15 cellular contexts compared by ENCODE assay signal in the genomic region with DNA sequence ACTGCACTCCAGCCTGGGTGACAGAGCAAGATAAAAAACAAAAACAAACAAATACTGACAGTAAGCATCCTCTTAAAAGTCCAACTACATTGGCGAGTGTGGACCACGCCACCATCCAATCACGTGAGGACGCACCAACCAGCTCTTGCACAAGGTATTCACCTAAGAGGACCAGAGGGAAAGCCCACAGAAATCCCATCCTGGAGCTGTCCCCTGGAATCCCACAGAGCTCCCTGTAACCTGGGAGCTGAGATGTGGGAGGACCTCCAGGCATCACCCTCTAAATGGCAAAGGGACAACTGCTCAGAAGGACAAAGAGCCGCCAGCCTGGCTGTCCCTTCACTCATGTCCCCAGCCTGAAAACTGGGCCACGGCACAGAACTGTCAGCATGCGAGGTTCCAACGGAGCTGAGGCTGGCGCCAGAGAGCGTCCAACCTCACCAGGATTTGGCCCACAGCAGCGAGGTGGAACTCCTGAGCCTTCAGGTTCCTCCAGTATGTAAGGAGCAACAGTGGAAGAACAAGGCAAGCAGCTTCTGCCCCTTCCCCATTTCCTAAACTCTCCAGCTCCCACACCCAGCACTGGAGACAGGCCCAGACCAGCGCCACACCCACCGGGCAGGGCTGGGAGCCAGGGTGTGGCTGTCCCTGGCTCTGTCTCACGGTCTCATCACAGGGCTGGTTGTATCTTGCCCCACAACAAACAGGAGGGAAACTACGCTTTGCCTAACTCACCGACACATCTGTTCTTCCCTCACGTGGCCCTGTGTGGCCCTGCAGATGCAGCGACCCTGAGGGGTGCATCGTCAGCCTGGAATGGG. TPM values are rescaled to one million over a fixed set of nuclear protein-coding genes. Genes with fewer than 3 reads are reported as not detected.
DNase-seq lines count a peak whose midpoint lies in the region; ATAC-seq, FAIRE-seq and TF ChIP-seq lines count a peak whose summit lies in the region.
"Had no signal": no experiment of that assay in that cellular context is flagged by ENCODE, and none has a peak within 500 bp of the region (broad histone marks: within the 10 kb centered on the region; RNA-seq: fewer than 3 reads in every experiment).

No MANE protein-coding gene starts in this region.

- POLR2A ChIA-PET in endothelial cell of umbilical vein (lab: Charles Lee), result no interaction called here

- ATAC-seq in mucosa of descending colon, result peak; percentile 64
- ATAC-seq: activated CD8-positive, alpha-beta T cell treated with anti-CD3 and anti-CD28 coated beads for 36 hours; GM23338; stimulated activated naive B cell treated with anti-CD40 and anti-IgM and Interleukin-4, amounts not matched to agents 10 μg/mL and 1 μg/mL and 100 μg/mL, for 72 hours had no signal

- no peak overlapping the region for H3K9ac ChIP-seq in endothelial cell of umbilical vein (replicated peaks; ENCODE audit: extremely low read depth, insufficient read depth, low read length)
- H3K9ac ChIP-seq: SK-N-SH had no signal

- CTCF ChIA-PET in endothelial cell of umbilical vein (lab: Charles Lee), result interaction anchor here (1.0 to 1.4 kb wide), 5 partner anchors 10 to 327 kb away, joined by 3 to 6 read pairs (median 5); a partner anchor contains a TSS

- no peak overlapping the region for H2AFZ ChIP-seq in endothelial cell of umbilical vein (ENCODE audit: low read depth, low read length)
- H2AFZ ChIP-seq: GM23338 had no signal

- H4K20me1 ChIP-seq in endothelial cell of umbilical vein (replicated peaks; ENCODE audit: control insufficient read depth, extremely low read depth, insufficient read depth, low read length), result no peaks in the 10 kb centered on the region

- H3K9me3 ChIP-seq in endothelial cell of umbilical vein (replicated peaks; ENCODE audit: control insufficient read depth, insufficient read depth, low read length) (no peaks in the 10 kb centered on the region), mucosa of descending colon (no peaks in the 10 kb centered on the region)
- H3K9me3 ChIP-seq: SK-N-SH had no signal

- H3K4me1 ChIP-seq in endothelial cell of umbilical vein (ENCODE audit: control insufficient read depth, extremely low read depth, insufficient read depth, low read length) (peaks cover 8% of the 10 kb centered on the region), mucosa of descending colon (ENCODE audit: low read depth) (no peaks in the 10 kb centered on the region)

- H3K27me3 ChIP-seq in endothelial cell of umbilical vein (ENCODE audit: control insufficient read depth in 2 of 2, insufficient read depth in 2 of 2, low read length in 2 of 2), result no peaks in the 10 kb centered on the region

- no peak for TF ChIP-seq POLR2A in endothelial cell of umbilical vein (IDR thresholded peaks at IDR 0.05; ENCODE audit: low read depth, low read length)

- H3K27ac ChIP-seq in endothelial cell of umbilical vein (ENCODE audit: insufficient read depth, low read depth, low read length), result peak overlapping the region; percentile 85

- H3K4me2 ChIP-seq in endothelial cell of umbilical vein (ENCODE audit: insufficient read depth, low read length), result no peak overlapping the region
- H3K4me2 ChIP-seq: GM23338, SK-N-SH had no signal

- intact Hi-C loops in endothelial cell of umbilical vein (cut with micrococcal nuclease), result no loop called here
- intact Hi-C loops in mucosa of descending colon (cut with DNase I, micrococcal nuclease), result no loop called here

- dilution Hi-C loops in endothelial cell of umbilical vein (cut with MboI; ENCODE audit: extremely low pct_ligation_motif_present, low sequenced_read_pairs), result no loop called here

- peaks cover 48% of the 10 kb centered on the region for H3K79me2 ChIP-seq in endothelial cell of umbilical vein (ENCODE audit: control insufficient read depth, insufficient read depth, low read length)

- H3K36me3 ChIP-seq in endothelial cell of umbilical vein (ENCODE audit: control insufficient read depth in 2 of 2, extremely low read depth in 1 of 2, insufficient read depth in 2 of 2, low read length in 2 of 2), result peaks cover 14 to 19% of the 10 kb centered on the region in 2 experiments
- H3K36me3 ChIP-seq in mucosa of descending colon (ENCODE audit: low read depth), result no peaks in the 10 kb centered on the region

- no peaks in the 10 kb centered on the region for H3K9me1 ChIP-seq in endothelial cell of umbilical vein (replicated peaks; ENCODE audit: control insufficient read depth, extremely low read depth, insufficient read depth, low read length)

- DNase-seq in AG10803 (ENCODE audit: low read depth) (peak; percentile 62), LNCaP clone FGC (ENCODE audit: low read depth) (peak; percentile 92), endothelial cell of umbilical vein (ENCODE audit: low read depth, low spot score) (no peak), mucosa of descending colon (peak in 1 of 3 donors; percentile 57), hepatic stellate cell (ENCODE audit: low spot score) (no peak), NCI-H1930 (lab: John Stamatoyannopoulos, UW) (no peak), NCI-H748 (lab: John Stamatoyannopoulos, UW; ENCODE audit: unreplicated experiment) (no peak), D721Med (ENCODE audit: insufficient read length, low spot score) (no peak)
- DNase-seq: activated CD8-positive, alpha-beta T cell treated with anti-CD3 and anti-CD28 coated beads for 36 hours; NCI-H1105; NCI-H226; retina; SK-N-SH; stimulated activated naive B cell treated with anti-CD40 and anti-IgM and Interleukin-4, amounts not matched to agents 10 μg/mL and 1 μg/mL and 100 μg/mL, for 72 hours had no signal

- BruUV-seq in endothelial cell of umbilical vein (replicated peaks; lab: Mats Ljungman, UMichigan), result no TSS peak

- TF ChIP-seq CTCF in AG10803 (conservative IDR thresholded peaks at IDR 0.05; ENCODE audit: low read length) (no peak), LNCaP clone FGC (IDR thresholded peaks at IDR 0.05; ENCODE audit: control insufficient read depth, extremely low read depth, insufficient read depth) (peak; percentile 25), endothelial cell of umbilical vein (IDR thresholded peaks at IDR 0.05; ENCODE audit: extremely low read depth in 1 of 2, insufficient read depth in 1 of 2, low read depth in 1 of 2, low read length in 2 of 2) (no peak), mucosa of descending colon (IDR thresholded peaks at IDR 0.05) (no peak), D721Med (IDR thresholded peaks at IDR 0.05; ENCODE audit: insufficient read depth, missing control alignments) (no peak)

- H3K4me3 ChIP-seq in AG10803 (ENCODE audit: low read length) (no peak overlapping the region), LNCaP clone FGC (ENCODE audit: low read depth, low read length) (no peak overlapping the region), endothelial cell of umbilical vein (replicated peaks in 1 of 3; ENCODE audit: insufficient read depth in 1 of 3, low read depth in 1 of 3, low read length in 3 of 3) (no peak overlapping the region), mucosa of descending colon (no peak overlapping the region)
- H3K4me3 ChIP-seq: GM23338 had no signal

- no peak for FAIRE-seq in endothelial cell of umbilical vein (lab: Jason Lieb, UNC)
- FAIRE-seq in D721Med (lab: Jason Lieb, UNC), result no peak

TF ChIP-seq in endothelial cell of umbilical vein, 7 proteins besides CTCF, POLR2A, EP300 and RAD21:
- TF ChIP-seq FOS (IDR thresholded peaks at IDR 0.05; ENCODE audit: borderline replicate concordance, insufficient read depth, low read length) (no peak), POLR2AphosphoS5 (IDR thresholded peaks at IDR 0.05; ENCODE audit: insufficient read depth, low read depth, low read length) (no peak), MYC (IDR thresholded peaks at IDR 0.05; ENCODE audit: low read depth, low read length) (no peak), EZH2 (IDR thresholded peaks at IDR 0.05; ENCODE audit: borderline replicate concordance, low read depth, low read length, severe bottlenecking) (no peak), JUN (IDR thresholded peaks at IDR 0.05; ENCODE audit: borderline replicate concordance, insufficient read depth, insufficient read length, low read depth) (no peak), GATA2 (IDR thresholded peaks at IDR 0.05; ENCODE audit: insufficient read depth, insufficient read length, low read depth, low read length) (no peak)
- TF ChIP-seq, protein P1, sequence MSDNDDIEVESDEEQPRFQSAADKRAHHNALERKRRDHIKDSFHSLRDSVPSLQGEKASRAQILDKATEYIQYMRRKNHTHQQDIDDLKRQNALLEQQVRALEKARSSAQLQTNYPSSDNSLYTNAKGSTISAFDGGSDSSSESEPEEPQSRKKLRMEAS (IDR thresholded peaks at IDR 0.05; ENCODE audit: insufficient read depth, insufficient read length), result no peak

RNA-seq across cellular contexts. Expression of a gene that starts 15.2 kb away (rescaled TPM):
- total RNA-seq in endothelial cell of umbilical vein (12.5 and 14.0 TPM in 2 replicates), mucosa of descending colon (1 to 10 TPM; 6.8 to 9.0 (median 7.7) TPM)
- 26.6 and 28.0 TPM in 2 replicates for polyA plus RNA-seq in endothelial cell of umbilical vein
- 21.6 and 26.3 TPM in 2 replicates for polyA plus RNA-seq in endothelial cell of umbilical vein (2011; cell fraction: cytosol; rRNA removed)
- polyA plus RNA-seq in endothelial cell of umbilical vein (2011; cell fraction: nucleus; rRNA removed), result 58.5 and 61.1 TPM in 2 replicates
- 17.4 and 20.9 TPM in 2 replicates for polyA plus RNA-seq in endothelial cell of umbilical vein (2012)
- 50.1 and 70.1 TPM in 2 replicates for polyA minus RNA-seq in endothelial cell of umbilical vein
- 10.3 TPM for polyA minus RNA-seq in endothelial cell of umbilical vein (2011; cell fraction: cytosol; rRNA and poly(A)+ RNA removed)
- polyA minus RNA-seq in endothelial cell of umbilical vein (2011; cell fraction: nucleus; rRNA and poly(A)+ RNA removed), result 15.4 and 26.9 TPM in 2 replicates

Comparison
In these comparisons a context has a peak if more than half of its experiments do, and no peak if none do; other contexts are left out.
1. DNase-seq: peak in AG10803 (single experiment) and LNCaP clone FGC (single experiment); none in endothelial cell of umbilical vein (single experiment), hepatic stellate cell (single experiment), NCI-H1930 (0 of 2), NCI-H748 (single experiment) and D721Med (single experiment).